19 cellular contexts compared by ENCODE assay signal in genomic region chr1:53557830-53558784, GRCh38.
DNase-seq lines count a peak whose midpoint lies in the region; ATAC-seq and TF ChIP-seq lines count a peak whose summit lies in the region.
"Had no signal": no experiment of that assay in that cellular context is flagged by ENCODE, and none has a peak within 500 bp of the region (broad histone marks: within the 10 kb centered on the region; RNA-seq: fewer than 3 reads in every experiment).

No MANE protein-coding gene starts in this region.

- TF ChIP-seq CTCF in activated B cell treated with CpG ODN at 0.5 μM for 24 hours (IDR thresholded peaks at IDR 0.05) = no peak
- no peak for TF ChIP-seq CTCF in lower lobe of right lung (IDR thresholded peaks at IDR 0.05)
- TF ChIP-seq CTCF in transverse colon (IDR thresholded peaks at IDR 0.05) = no peak

- H3K4me3 Mint-ChIP-seq in activated naive CD4-positive, alpha-beta T cell treated with anti-CD3 and anti-CD28 coated beads for 36 hours = no peak overlapping the region
- H3K4me3 Mint-ChIP-seq in activated naive CD4-positive, alpha-beta T cell treated with anti-CD3 and anti-CD28 coated beads, Interleukin-2, amount 10 ng/mL, durations not matched to agents 7 days and 5 days = no peak overlapping the region
- no peak overlapping the region for H3K4me3 Mint-ChIP-seq in activated B cell treated with CpG ODN at 0.5 μM for 24 hours
- H3K4me3 Mint-ChIP-seq: effector memory CD8-positive, alpha-beta T cell had no signal

- 73 to 87% methylated on average over 4 to 12 of the region's 12 CpGs for WGBS in transverse colon (ENCODE audit: low coverage in 1 of 2), 2 donors

- POLR2A ChIA-PET in activated B cell treated with CpG ODN at 0.5 μM for 24 hours (lab: Charles Lee) = no interaction called here

- H3K36me3 Mint-ChIP-seq in activated naive CD4-positive, alpha-beta T cell treated with anti-CD3 and anti-CD28 coated beads for 36 hours (ENCODE audit: low read depth) = no peaks in the 10 kb centered on the region
- H3K36me3 Mint-ChIP-seq in activated naive CD4-positive, alpha-beta T cell treated with anti-CD3 and anti-CD28 coated beads, Interleukin-2, amount 10 ng/mL, durations not matched to agents 7 days and 5 days = no peaks in the 10 kb centered on the region
- H3K36me3 Mint-ChIP-seq in activated B cell treated with CpG ODN at 0.5 μM for 24 hours (ENCODE audit: low read depth) = no peaks in the 10 kb centered on the region

- TF ChIP-seq POLR2A in transverse colon (IDR thresholded peaks at IDR 0.05) = no peak

- in situ Hi-C loops in transverse colon (cut with MboI; ENCODE audit: low pct_ligation_motif_present in 1 of 4, low pct_unique_long_range_greater_than_20kb in 1 of 4, low sequenced_read_pairs in 3 of 4) = no loop called here

- CTCF ChIA-PET in activated naive CD4-positive, alpha-beta T cell treated with anti-CD3 and anti-CD28 coated beads for 36 hours (lab: Charles Lee) = interaction anchor here (0.6 kb wide), 1 partner anchor 72 kb away, joined by 4 read pairs; no protein-coding TSS in a partner anchor
- CTCF ChIA-PET in activated naive CD4-positive, alpha-beta T cell treated with anti-CD3 and anti-CD28 coated beads, Interleukin-2, amount 10 ng/mL, durations not matched to agents 7 days and 5 days (lab: Charles Lee) = no interaction called here
- CTCF ChIA-PET in activated B cell treated with CpG ODN at 0.5 μM for 24 hours (lab: Charles Lee) = no interaction called here

- intact Hi-C loops in activated naive CD4-positive, alpha-beta T cell treated with anti-CD3 and anti-CD28 coated beads for 36 hours (cut with micrococcal nuclease) = no loop called here
- intact Hi-C loops in activated B cell treated with CpG ODN at 0.5 μM for 24 hours (cut with micrococcal nuclease) (no loop called here), lower lobe of right lung (cut with DNase I) (no loop called here), transverse colon (cut with DNase I; ENCODE audit: low total_unique reads) (no loop called here)

- H3K4me3 ChIP-seq in lower lobe of right lung (no peak overlapping the region), transverse colon (no peak overlapping the region)
- H3K4me3 ChIP-seq: GM23248, right atrium auricular region had no signal

- no peaks in the 10 kb centered on the region for H3K9me3 Mint-ChIP-seq in activated naive CD4-positive, alpha-beta T cell treated with anti-CD3 and anti-CD28 coated beads for 36 hours
- H3K9me3 Mint-ChIP-seq in activated naive CD4-positive, alpha-beta T cell treated with anti-CD3 and anti-CD28 coated beads, Interleukin-2, amount 10 ng/mL, durations not matched to agents 7 days and 5 days = no peaks in the 10 kb centered on the region
- no peaks in the 10 kb centered on the region for H3K9me3 Mint-ChIP-seq in activated B cell treated with CpG ODN at 0.5 μM for 24 hours
- H3K9me3 Mint-ChIP-seq: effector memory CD8-positive, alpha-beta T cell had no signal

- H3K27me3 Mint-ChIP-seq in activated naive CD4-positive, alpha-beta T cell treated with anti-CD3 and anti-CD28 coated beads for 36 hours (ENCODE audit: low read depth) = peaks cover 2% of the 10 kb centered on the region
- H3K27me3 Mint-ChIP-seq in activated naive CD4-positive, alpha-beta T cell treated with anti-CD3 and anti-CD28 coated beads, Interleukin-2, amount 10 ng/mL, durations not matched to agents 7 days and 5 days = peaks cover 17% of the 10 kb centered on the region
- H3K27me3 Mint-ChIP-seq in activated B cell treated with CpG ODN at 0.5 μM for 24 hours = peaks cover 19% of the 10 kb centered on the region

- H3K27me3 ChIP-seq in lower lobe of right lung (ENCODE audit: low read depth) = no peaks in the 10 kb centered on the region
- H3K27me3 ChIP-seq in transverse colon = peaks cover 5% of the 10 kb centered on the region
- H3K27me3 ChIP-seq: right atrium auricular region had no signal

- H3K36me3 ChIP-seq in lower lobe of right lung (no peaks in the 10 kb centered on the region), transverse colon (no peaks in the 10 kb centered on the region)
- H3K36me3 ChIP-seq: right atrium auricular region had no signal

- DNase-seq in activated naive CD4-positive, alpha-beta T cell treated with anti-CD3 and anti-CD28 coated beads for 36 hours = peak; percentile 3
- DNase-seq in activated naive CD4-positive, alpha-beta T cell treated with anti-CD3 and anti-CD28 coated beads, Interleukin-2, amount 10 ng/mL, durations not matched to agents 7 days and 5 days = no peak
- DNase-seq in activated B cell treated with CpG ODN at 0.5 μM for 24 hours = peak; percentile 5
- peak; percentile 33 for DNase-seq in lower lobe of right lung
- peak; percentile 2 for DNase-seq in transverse colon
- no peak for DNase-seq in NK-92 (lab: John Stamatoyannopoulos, UW; ENCODE audit: unreplicated experiment)
- no peak for DNase-seq in DMS153 treated with DMSO at 0.1 percent for 48 hours (lab: John Stamatoyannopoulos, UW; ENCODE audit: unreplicated experiment)
- no peak for DNase-seq in midbrain (lab: John Stamatoyannopoulos, UW)
- DNase-seq: activated naive CD4-positive, alpha-beta T cell treated with Interleukin-2 at 50 U/mL for 16 hours; effector memory CD8-positive, alpha-beta T cell; kidney glomerular epithelial cell; NCI-H1694; NCI-H526 treated with DMSO at 0.1 percent for 48 hours; stimulated activated CD4-positive, alpha-beta T cell treated with anti-CD3 and anti-CD28 coated beads, Interleukin-15, amount 100 ng/mL, for 24 hours; stimulated activated CD8-positive, alpha-beta memory T cell treated with anti-CD3 and anti-CD28 coated beads, Interleukin-4, amount 100 ng/mL, for 48 hours; T1000 had no signal

- H3K4me1 ChIP-seq in lower lobe of right lung = no peaks in the 10 kb centered on the region
- no peaks in the 10 kb centered on the region for H3K4me1 ChIP-seq in transverse colon
- H3K4me1 ChIP-seq: right atrium auricular region had no signal

- H3K9me3 ChIP-seq in lower lobe of right lung = no peaks in the 10 kb centered on the region
- H3K9me3 ChIP-seq in transverse colon = no peaks in the 10 kb centered on the region
- H3K9me3 ChIP-seq: right atrium auricular region had no signal

- peaks cover 12% of the 10 kb centered on the region for H3K4me1 Mint-ChIP-seq in activated naive CD4-positive, alpha-beta T cell treated with anti-CD3 and anti-CD28 coated beads for 36 hours (ENCODE audit: low read depth)
- peaks cover 12% of the 10 kb centered on the region for H3K4me1 Mint-ChIP-seq in activated naive CD4-positive, alpha-beta T cell treated with anti-CD3 and anti-CD28 coated beads, Interleukin-2, amount 10 ng/mL, durations not matched to agents 7 days and 5 days
- H3K4me1 Mint-ChIP-seq in activated B cell treated with CpG ODN at 0.5 μM for 24 hours = no peaks in the 10 kb centered on the region

- H3K27ac Mint-ChIP-seq in activated naive CD4-positive, alpha-beta T cell treated with anti-CD3 and anti-CD28 coated beads for 36 hours = no peak overlapping the region
- no peak overlapping the region for H3K27ac Mint-ChIP-seq in activated naive CD4-positive, alpha-beta T cell treated with anti-CD3 and anti-CD28 coated beads, Interleukin-2, amount 10 ng/mL, durations not matched to agents 7 days and 5 days
- no peak overlapping the region for H3K27ac Mint-ChIP-seq in activated B cell treated with CpG ODN at 0.5 μM for 24 hours
- H3K27ac Mint-ChIP-seq: effector memory CD8-positive, alpha-beta T cell had no signal

- ATAC-seq in activated B cell treated with CpG ODN at 0.5 μM for 24 hours (ENCODE audit: low read depth) = no peak
- ATAC-seq in lower lobe of right lung = no peak
- ATAC-seq: effector memory CD8-positive, alpha-beta T cell had no signal

- no peak overlapping the region for H3K27ac ChIP-seq in lower lobe of right lung
- H3K27ac ChIP-seq in transverse colon = no peak overlapping the region
- H3K27ac ChIP-seq: C4-2B, GM23248, right atrium auricular region had no signal

- no peak for TF ChIP-seq EP300 in transverse colon (IDR thresholded peaks at IDR 0.05; ENCODE audit: low read depth)

Comparison
In these comparisons a context has a peak if more than half of its experiments do, and no peak if none do; other contexts are left out.
1. DNase-seq: peak in activated naive CD4-positive, alpha-beta T cell treated with anti-CD3 and anti-CD28 coated beads for 36 hours (single experiment), activated B cell treated with CpG ODN at 0.5 μM for 24 hours (single experiment), lower lobe of right lung (single experiment) and transverse colon (single experiment); none in activated naive CD4-positive, alpha-beta T cell treated with anti-CD3 and anti-CD28 coated beads, Interleukin-2, amount 10 ng/mL, durations not matched to agents 7 days and 5 days (single experiment), NK-92 (single experiment), DMS153 treated with DMSO at 0.1 percent for 48 hours (single experiment) and midbrain (single experiment).